18 cellular contexts compared by ENCODE assay signal in the genomic region with DNA sequence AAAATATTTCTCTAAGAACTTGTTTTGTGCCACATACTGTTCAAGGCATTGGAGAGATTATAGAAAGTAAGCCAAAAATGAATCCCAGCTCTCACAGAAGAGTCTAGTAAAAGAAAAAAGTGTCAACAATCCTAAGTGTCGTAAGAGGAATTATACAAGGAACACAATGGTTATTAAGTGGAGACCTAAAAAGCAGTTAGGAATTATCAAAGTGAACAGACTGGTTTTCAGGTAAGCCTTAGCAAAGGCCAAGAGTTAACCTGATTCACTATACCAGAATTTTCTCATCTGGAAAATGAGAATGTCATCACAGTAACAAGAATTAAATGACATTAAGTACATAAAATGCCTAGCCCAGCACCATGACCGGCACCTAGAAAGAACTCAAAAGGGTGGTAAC. TPM values are rescaled to one million over a fixed set of nuclear protein-coding genes. Genes with fewer than 3 reads are reported as not detected.
DNase-seq lines count a peak whose midpoint lies in the region; ATAC-seq, FAIRE-seq and TF ChIP-seq lines count a peak whose summit lies in the region.
"Had no signal": no experiment of that assay in that cellular context is flagged by ENCODE, and none has a peak within 500 bp of the region (broad histone marks: within the 10 kb centered on the region; RNA-seq: fewer than 3 reads in every experiment).

No MANE protein-coding gene starts in this region.

- intact Hi-C loops in CD4-positive, alpha-beta T cell (cut with DNase I, micrococcal nuclease): no loop called here

- H3K27ac ChIP-seq in CD4-positive, alpha-beta T cell (ENCODE audit: low read depth, low read length): no peak overlapping the region

- H3K9me3 Mint-ChIP-seq in CD4-positive, alpha-beta T cell: no peaks in the 10 kb centered on the region
- H3K9me3 Mint-ChIP-seq in activated naive CD8-positive, alpha-beta T cell treated with anti-CD3 and anti-CD28 coated beads for 36 hours: no peaks in the 10 kb centered on the region
- no peaks in the 10 kb centered on the region for H3K9me3 Mint-ChIP-seq in natural killer cell treated with Interleukin-12 subunit alpha and Interleukin-12 subunit beta and Interleukin-15 and Interleukin-18, amount 100 ng/mL, for 72 hours
- H3K9me3 Mint-ChIP-seq: CD4-positive, alpha-beta memory T cell had no signal

- H3K36me3 Mint-ChIP-seq in CD4-positive, alpha-beta T cell (ENCODE audit: low read depth): peaks cover 95% of the 10 kb centered on the region
- peaks cover 76% of the 10 kb centered on the region for H3K36me3 Mint-ChIP-seq in activated naive CD8-positive, alpha-beta T cell treated with anti-CD3 and anti-CD28 coated beads for 36 hours
- peaks cover 43% of the 10 kb centered on the region for H3K36me3 Mint-ChIP-seq in natural killer cell treated with Interleukin-12 subunit alpha and Interleukin-12 subunit beta and Interleukin-15 and Interleukin-18, amount 100 ng/mL, for 72 hours

- H3K27me3 Mint-ChIP-seq in CD4-positive, alpha-beta T cell: no peaks in the 10 kb centered on the region
- H3K27me3 Mint-ChIP-seq in activated naive CD8-positive, alpha-beta T cell treated with anti-CD3 and anti-CD28 coated beads for 36 hours: no peaks in the 10 kb centered on the region
- no peaks in the 10 kb centered on the region for H3K27me3 Mint-ChIP-seq in natural killer cell treated with Interleukin-12 subunit alpha and Interleukin-12 subunit beta and Interleukin-15 and Interleukin-18, amount 100 ng/mL, for 72 hours
- H3K27me3 Mint-ChIP-seq: CD4-positive, alpha-beta memory T cell had no signal

- no peak for ATAC-seq in CD4-positive, alpha-beta T cell (ENCODE audit: poor library complexity)
- ATAC-seq in natural killer cell treated with Interleukin-12 subunit alpha and Interleukin-12 subunit beta and Interleukin-15 and Interleukin-18, amount 100 ng/mL, for 72 hours: no peak
- no peak for ATAC-seq in stimulated activated naive CD8-positive, alpha-beta T cell treated with anti-CD3 and anti-CD28 coated beads, Interleukin-15, Interleukin-2, amounts not matched to agents 100 U/mL and 50 U/mL, for 24 hours

- DNase-seq in CD4-positive, alpha-beta T cell: no peak
- DNase-seq in GM12891 (ENCODE audit: insufficient read length, low spot score) (no peak), mesenteric fat pad (ENCODE audit: low spot score) (no peak)
- DNase-seq in activated naive CD8-positive, alpha-beta T cell treated with anti-CD3 and anti-CD28 coated beads for 36 hours: no peak
- DNase-seq in natural killer cell treated with Interleukin-12 subunit alpha and Interleukin-12 subunit beta and Interleukin-15 and Interleukin-18, amount 100 ng/mL, for 72 hours (ENCODE audit: low spot score): no peak
- no peak for DNase-seq in stimulated activated naive CD8-positive, alpha-beta T cell treated with anti-CD3 and anti-CD28 coated beads, Interleukin-15, Interleukin-2, amounts not matched to agents 100 U/mL and 50 U/mL, for 24 hours
- DNase-seq in activated CD8-positive, alpha-beta memory T cell treated with anti-CD3 and anti-CD28 coated beads for 24 hours: no peak
- DNase-seq: BE2C; CD4-positive, alpha-beta memory T cell; H7; IMR-90; Karpas-422; NCI-H187 treated with DMSO at 0.1 percent for 48 hours; NCI-H2171; NCI-H446; NCI-H69; NK-92 treated with Interleukin-12 subunit alpha and Interleukin-12 subunit beta, amount 100 ng/mL, for 24 hours; SHP77 treated with DMSO at 0.1 percent for 48 hours had no signal

- H3K4me1 Mint-ChIP-seq in CD4-positive, alpha-beta T cell (ENCODE audit: low read depth): peaks cover 34% of the 10 kb centered on the region
- peaks cover 55% of the 10 kb centered on the region for H3K4me1 Mint-ChIP-seq in activated naive CD8-positive, alpha-beta T cell treated with anti-CD3 and anti-CD28 coated beads for 36 hours
- H3K4me1 Mint-ChIP-seq in natural killer cell treated with Interleukin-12 subunit alpha and Interleukin-12 subunit beta and Interleukin-15 and Interleukin-18, amount 100 ng/mL, for 72 hours (ENCODE audit: low read depth in 2 of 2): peaks cover 29 to 42% of the 10 kb centered on the region in 2 donors

- no peaks in the 10 kb centered on the region for H3K27me3 ChIP-seq in CD4-positive, alpha-beta T cell (ENCODE audit: control insufficient read depth, insufficient read depth, low read length)
- H3K27me3 ChIP-seq: BE2C had no signal

- POLR2A ChIA-PET in CD4-positive, alpha-beta T cell (lab: Charles Lee): interaction anchor here (3.5 kb wide), 1 partner anchor 14 kb away, joined by 11 read pairs; no protein-coding TSS in a partner anchor

- no peak for FAIRE-seq in GM12891 (lab: Jason Lieb, UNC)

- CTCF ChIA-PET in CD4-positive, alpha-beta T cell (lab: Charles Lee): no interaction called here

- TF ChIP-seq POLR2A in GM12891 (IDR thresholded peaks at IDR 0.05; ENCODE audit: low read depth, low read length): 0 out of 2 replicates have a peak, but pooled peaks have one; percentile 21

- peak overlapping the region; percentile 76 for H3K27ac Mint-ChIP-seq in CD4-positive, alpha-beta T cell
- peak overlapping the region; percentile 11 for H3K27ac Mint-ChIP-seq in activated naive CD8-positive, alpha-beta T cell treated with anti-CD3 and anti-CD28 coated beads for 36 hours
- H3K27ac Mint-ChIP-seq in natural killer cell treated with Interleukin-12 subunit alpha and Interleukin-12 subunit beta and Interleukin-15 and Interleukin-18, amount 100 ng/mL, for 72 hours: peak overlapping the region; percentile 34 to 72

- TF ChIP-seq CTCF in CD4-positive, alpha-beta T cell (IDR thresholded peaks at IDR 0.05): no peak

- H3K4me3 Mint-ChIP-seq in CD4-positive, alpha-beta T cell: no peak overlapping the region
- no peak overlapping the region for H3K4me3 Mint-ChIP-seq in activated naive CD8-positive, alpha-beta T cell treated with anti-CD3 and anti-CD28 coated beads for 36 hours
- no peak overlapping the region for H3K4me3 Mint-ChIP-seq in natural killer cell treated with Interleukin-12 subunit alpha and Interleukin-12 subunit beta and Interleukin-15 and Interleukin-18, amount 100 ng/mL, for 72 hours
- H3K4me3 Mint-ChIP-seq: CD4-positive, alpha-beta memory T cell had no signal

- H3K9me3 ChIP-seq in CD4-positive, alpha-beta T cell (ENCODE audit: control insufficient read depth, low read length): no peaks in the 10 kb centered on the region
- H3K9me3 ChIP-seq: BE2C had no signal

TF ChIP-seq in GM12891, 5 proteins besides CTCF, POLR2A, EP300 and RAD21:
- TF ChIP-seq TAF1 (IDR thresholded peaks at IDR 0.05; ENCODE audit: low read depth, low read length): no peak
- no peak for TF ChIP-seq SPI1 (IDR thresholded peaks at IDR 0.05; ENCODE audit: low read depth, low read length)
- no peak for TF ChIP-seq PAX5 (IDR thresholded peaks at IDR 0.05; ENCODE audit: insufficient read depth, low read length, severe bottlenecking)
- no peak for TF ChIP-seq POLR2AphosphoS5 (IDR thresholded peaks at IDR 0.05; ENCODE audit: low read depth, low read length)
- TF ChIP-seq POU2F2 (IDR thresholded peaks at IDR 0.05; ENCODE audit: low read depth, low read length): no peak

RNA-seq across cellular contexts. Expression of a gene that starts 15.6 kb away (rescaled TPM):
- 100 to 1,000 TPM; 128 to 135 TPM for total RNA-seq in CD4-positive, alpha-beta T cell
- 331 TPM for polyA plus RNA-seq in GM12891 (2012; ENCODE audit: low read depth, missing spikeins)
- total RNA-seq in activated naive CD8-positive, alpha-beta T cell treated with anti-CD3 and anti-CD28 coated beads for 36 hours: 100 to 1,000 TPM; 624 to 628 TPM
- total RNA-seq in natural killer cell treated with Interleukin-12 subunit alpha and Interleukin-12 subunit beta and Interleukin-15 and Interleukin-18, amount 100 ng/mL, for 72 hours: 100 to 1,000 TPM; 319 to 328 TPM
- total RNA-seq in mesenteric fat pad: 151 TPM

Comparison
In these comparisons a context has a peak if more than half of its experiments do, and no peak if none do; other contexts are left out.
1. H3K27ac Mint-ChIP-seq: peak in every context shown above with its lines; median percentile 76 in CD4-positive, alpha-beta T cell; 53 in natural killer cell treated with Interleukin-12 subunit alpha and Interleukin-12 subunit beta and Interleukin-15 and Interleukin-18, amount 100 ng/mL, for 72 hours; 11 in activated naive CD8-positive, alpha-beta T cell treated with anti-CD3 and anti-CD28 coated beads for 36 hours.